1 cellular context compared by ENCODE assay signal in the genomic region with DNA sequence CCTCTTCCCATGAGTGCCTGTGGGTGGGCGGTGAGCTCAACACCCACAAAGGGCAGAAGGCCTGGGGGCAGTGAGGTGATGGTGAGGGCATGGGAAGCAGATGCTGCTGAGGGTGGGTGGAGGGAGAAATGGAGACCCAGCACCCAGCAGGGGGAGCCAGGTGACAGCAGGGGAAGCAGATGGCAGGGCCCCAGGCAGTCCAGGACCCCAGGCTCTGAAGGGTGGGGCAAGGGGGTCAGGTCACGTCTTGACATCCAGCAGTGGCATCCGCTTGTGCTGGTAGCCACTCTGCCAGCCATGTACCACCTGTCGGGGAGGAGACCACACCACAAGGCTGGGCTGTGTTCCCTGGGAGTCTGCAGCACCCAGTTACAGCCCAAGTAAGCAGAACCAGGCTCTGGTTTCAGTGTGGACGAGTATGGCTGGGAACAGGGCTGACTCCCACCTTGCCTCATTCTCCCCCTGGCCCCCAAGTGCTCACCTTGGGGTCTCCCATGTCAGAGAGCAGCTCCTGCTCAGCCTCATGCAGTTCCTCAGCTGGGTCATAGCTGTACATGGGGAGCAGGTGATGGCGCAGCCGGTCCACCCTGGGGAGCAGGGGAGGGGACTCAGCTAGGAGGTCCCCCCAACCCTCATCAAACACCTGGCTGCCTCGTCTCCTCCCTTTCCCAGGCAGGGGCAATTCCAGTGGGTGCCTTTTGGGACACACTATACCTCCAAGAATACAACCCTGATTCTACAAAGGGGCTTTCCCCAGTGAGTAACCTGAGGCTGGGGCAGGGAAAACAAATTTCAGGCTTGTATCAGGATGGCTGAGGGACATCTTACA.
TF ChIP-seq lines count a peak whose summit lies in the region.

No MANE protein-coding gene starts in this region.

TF ChIP-seq in HepG2, 621 proteins besides CTCF, POLR2A, EP300 and RAD21 (continued from another document and continues in another):
- TF ChIP-seq, protein P1, sequence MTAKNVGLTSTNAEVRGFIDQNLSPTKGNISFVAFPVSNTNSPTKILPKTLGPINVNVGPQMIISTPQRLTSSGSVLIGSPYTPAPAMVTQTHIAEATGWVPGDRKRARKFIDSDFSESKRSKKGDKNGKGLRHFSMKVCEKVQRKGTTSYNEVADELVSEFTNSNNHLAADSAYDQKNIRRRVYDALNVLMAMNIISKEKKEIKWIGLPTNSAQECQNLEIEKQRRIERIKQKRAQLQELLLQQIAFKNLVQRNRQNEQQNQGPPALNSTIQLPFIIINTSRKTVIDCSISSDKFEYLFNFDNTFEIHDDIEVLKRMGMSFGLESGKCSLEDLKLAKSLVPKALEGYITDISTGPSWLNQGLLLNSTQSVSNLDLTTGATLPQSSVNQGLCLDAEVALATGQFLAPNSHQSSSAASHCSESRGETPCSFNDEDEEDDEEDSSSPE (CRISPR knock-in tag; IDR thresholded peaks at IDR 0.05) = no peak
- TF ChIP-seq STAG1 (CRISPR knock-in tag; IDR thresholded peaks at IDR 0.05) = peak; percentile 79
- TF ChIP-seq, protein P2, sequence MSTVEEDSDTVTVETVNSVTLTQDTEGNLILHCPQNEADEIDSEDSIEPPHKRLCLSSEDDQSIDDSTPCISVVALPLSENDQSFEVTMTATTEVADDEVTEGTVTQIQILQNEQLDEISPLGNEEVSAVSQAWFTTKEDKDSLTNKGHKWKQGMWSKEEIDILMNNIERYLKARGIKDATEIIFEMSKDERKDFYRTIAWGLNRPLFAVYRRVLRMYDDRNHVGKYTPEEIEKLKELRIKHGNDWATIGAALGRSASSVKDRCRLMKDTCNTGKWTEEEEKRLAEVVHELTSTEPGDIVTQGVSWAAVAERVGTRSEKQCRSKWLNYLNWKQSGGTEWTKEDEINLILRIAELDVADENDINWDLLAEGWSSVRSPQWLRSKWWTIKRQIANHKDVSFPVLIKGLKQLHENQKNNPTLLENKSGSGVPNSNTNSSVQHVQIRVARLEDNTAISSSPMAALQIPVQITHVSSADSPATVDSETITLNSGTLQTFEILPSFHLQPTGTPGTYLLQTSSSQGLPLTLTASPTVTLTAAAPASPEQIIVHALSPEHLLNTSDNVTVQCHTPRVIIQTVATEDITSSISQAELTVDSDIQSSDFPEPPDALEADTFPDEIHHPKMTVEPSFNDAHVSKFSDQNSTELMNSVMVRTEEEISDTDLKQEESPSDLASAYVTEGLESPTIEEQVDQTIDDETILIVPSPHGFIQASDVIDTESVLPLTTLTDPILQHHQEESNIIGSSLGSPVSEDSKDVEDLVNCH (CRISPR knock-in tag; IDR thresholded peaks at IDR 0.05) = no peak
- TF ChIP-seq MTA1 (CRISPR knock-in tag; IDR thresholded peaks at IDR 0.05; ENCODE audit: borderline replicate concordance) = 0 out of 2 replicates have a peak, but pooled peaks have one; percentile 39
- TF ChIP-seq LCORL (IDR thresholded peaks at IDR 0.05) = no peak
- TF ChIP-seq LCORL (CRISPR knock-in tag; IDR thresholded peaks at IDR 0.05) = no peak
- TF ChIP-seq MIER2 (CRISPR knock-in tag; IDR thresholded peaks at IDR 0.05) = 0 out of 2 replicates have a peak, but pooled peaks have one; percentile 37
- peak; percentile 62; the same call in 1 of the 2 replicates for TF ChIP-seq MYC (CRISPR knock-in tag; IDR thresholded peaks at IDR 0.05; ENCODE audit: borderline replicate concordance)
- TF ChIP-seq ZBTB8A (CRISPR knock-in tag; IDR thresholded peaks at IDR 0.05; ENCODE audit: borderline replicate concordance, low read depth) = no peak
- peak; percentile 82 for TF ChIP-seq AKAP8 (CRISPR knock-in tag; IDR thresholded peaks at IDR 0.05)
- TF ChIP-seq, protein P3, sequence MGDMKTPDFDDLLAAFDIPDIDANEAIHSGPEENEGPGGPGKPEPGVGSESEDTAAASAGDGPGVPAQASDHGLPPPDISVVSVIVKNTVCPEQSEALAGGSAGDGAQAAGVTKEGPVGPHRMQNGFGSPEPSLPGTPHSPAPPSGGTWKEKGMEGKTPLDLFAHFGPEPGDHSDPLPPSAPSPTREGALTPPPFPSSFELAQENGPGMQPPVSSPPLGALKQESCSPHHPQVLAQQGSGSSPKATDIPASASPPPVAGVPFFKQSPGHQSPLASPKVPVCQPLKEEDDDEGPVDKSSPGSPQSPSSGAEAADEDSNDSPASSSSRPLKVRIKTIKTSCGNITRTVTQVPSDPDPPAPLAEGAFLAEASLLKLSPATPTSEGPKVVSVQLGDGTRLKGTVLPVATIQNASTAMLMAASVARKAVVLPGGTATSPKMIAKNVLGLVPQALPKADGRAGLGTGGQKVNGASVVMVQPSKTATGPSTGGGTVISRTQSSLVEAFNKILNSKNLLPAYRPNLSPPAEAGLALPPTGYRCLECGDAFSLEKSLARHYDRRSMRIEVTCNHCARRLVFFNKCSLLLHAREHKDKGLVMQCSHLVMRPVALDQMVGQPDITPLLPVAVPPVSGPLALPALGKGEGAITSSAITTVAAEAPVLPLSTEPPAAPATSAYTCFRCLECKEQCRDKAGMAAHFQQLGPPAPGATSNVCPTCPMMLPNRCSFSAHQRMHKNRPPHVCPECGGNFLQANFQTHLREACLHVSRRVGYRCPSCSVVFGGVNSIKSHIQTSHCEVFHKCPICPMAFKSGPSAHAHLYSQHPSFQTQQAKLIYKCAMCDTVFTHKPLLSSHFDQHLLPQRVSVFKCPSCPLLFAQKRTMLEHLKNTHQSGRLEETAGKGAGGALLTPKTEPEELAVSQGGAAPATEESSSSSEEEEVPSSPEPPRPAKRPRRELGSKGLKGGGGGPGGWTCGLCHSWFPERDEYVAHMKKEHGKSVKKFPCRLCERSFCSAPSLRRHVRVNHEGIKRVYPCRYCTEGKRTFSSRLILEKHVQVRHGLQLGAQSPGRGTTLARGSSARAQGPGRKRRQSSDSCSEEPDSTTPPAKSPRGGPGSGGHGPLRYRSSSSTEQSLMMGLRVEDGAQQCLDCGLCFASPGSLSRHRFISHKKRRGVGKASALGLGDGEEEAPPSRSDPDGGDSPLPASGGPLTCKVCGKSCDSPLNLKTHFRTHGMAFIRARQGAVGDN (CRISPR knock-in tag; IDR thresholded peaks at IDR 0.05) = peak; percentile 62
- no peak for TF ChIP-seq FOXA1 (IDR thresholded peaks at IDR 0.05)
- TF ChIP-seq FOXA1 (CRISPR knock-in tag; IDR thresholded peaks at IDR 0.05) = peak; percentile 7; the same call in 1 of the 2 replicates
- TF ChIP-seq, protein P4, sequence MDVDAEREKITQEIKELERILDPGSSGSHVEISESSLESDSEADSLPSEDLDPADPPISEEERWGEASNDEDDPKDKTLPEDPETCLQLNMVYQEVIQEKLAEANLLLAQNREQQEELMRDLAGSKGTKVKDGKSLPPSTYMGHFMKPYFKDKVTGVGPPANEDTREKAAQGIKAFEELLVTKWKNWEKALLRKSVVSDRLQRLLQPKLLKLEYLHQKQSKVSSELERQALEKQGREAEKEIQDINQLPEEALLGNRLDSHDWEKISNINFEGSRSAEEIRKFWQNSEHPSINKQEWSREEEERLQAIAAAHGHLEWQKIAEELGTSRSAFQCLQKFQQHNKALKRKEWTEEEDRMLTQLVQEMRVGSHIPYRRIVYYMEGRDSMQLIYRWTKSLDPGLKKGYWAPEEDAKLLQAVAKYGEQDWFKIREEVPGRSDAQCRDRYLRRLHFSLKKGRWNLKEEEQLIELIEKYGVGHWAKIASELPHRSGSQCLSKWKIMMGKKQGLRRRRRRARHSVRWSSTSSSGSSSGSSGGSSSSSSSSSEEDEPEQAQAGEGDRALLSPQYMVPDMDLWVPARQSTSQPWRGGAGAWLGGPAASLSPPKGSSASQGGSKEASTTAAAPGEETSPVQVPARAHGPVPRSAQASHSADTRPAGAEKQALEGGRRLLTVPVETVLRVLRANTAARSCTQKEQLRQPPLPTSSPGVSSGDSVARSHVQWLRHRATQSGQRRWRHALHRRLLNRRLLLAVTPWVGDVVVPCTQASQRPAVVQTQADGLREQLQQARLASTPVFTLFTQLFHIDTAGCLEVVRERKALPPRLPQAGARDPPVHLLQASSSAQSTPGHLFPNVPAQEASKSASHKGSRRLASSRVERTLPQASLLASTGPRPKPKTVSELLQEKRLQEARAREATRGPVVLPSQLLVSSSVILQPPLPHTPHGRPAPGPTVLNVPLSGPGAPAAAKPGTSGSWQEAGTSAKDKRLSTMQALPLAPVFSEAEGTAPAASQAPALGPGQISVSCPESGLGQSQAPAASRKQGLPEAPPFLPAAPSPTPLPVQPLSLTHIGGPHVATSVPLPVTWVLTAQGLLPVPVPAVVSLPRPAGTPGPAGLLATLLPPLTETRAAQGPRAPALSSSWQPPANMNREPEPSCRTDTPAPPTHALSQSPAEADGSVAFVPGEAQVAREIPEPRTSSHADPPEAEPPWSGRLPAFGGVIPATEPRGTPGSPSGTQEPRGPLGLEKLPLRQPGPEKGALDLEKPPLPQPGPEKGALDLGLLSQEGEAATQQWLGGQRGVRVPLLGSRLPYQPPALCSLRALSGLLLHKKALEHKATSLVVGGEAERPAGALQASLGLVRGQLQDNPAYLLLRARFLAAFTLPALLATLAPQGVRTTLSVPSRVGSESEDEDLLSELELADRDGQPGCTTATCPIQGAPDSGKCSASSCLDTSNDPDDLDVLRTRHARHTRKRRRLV (CRISPR knock-in tag; IDR thresholded peaks at IDR 0.05) = no peak
- no peak for TF ChIP-seq ZNF552 (CRISPR knock-in tag; IDR thresholded peaks at IDR 0.05; ENCODE audit: borderline replicate concordance)
- TF ChIP-seq ZNF253 (CRISPR knock-in tag; IDR thresholded peaks at IDR 0.05; ENCODE audit: borderline replicate concordance) = no peak
- TF ChIP-seq NCOA1 (CRISPR knock-in tag; IDR thresholded peaks at IDR 0.05) = no peak
- peak; percentile 66; the same call in 1 of the 2 replicates for TF ChIP-seq NRL (CRISPR knock-in tag; IDR thresholded peaks at IDR 0.05; ENCODE audit: borderline replicate concordance)
- no peak for TF ChIP-seq SMYD3 (CRISPR knock-in tag; IDR thresholded peaks at IDR 0.05)
- TF ChIP-seq HOXA3 (CRISPR knock-in tag; IDR thresholded peaks at IDR 0.05) = peak; percentile 43; the same call in 1 of the 2 replicates
- no peak for TF ChIP-seq SP1 (IDR thresholded peaks at IDR 0.05)
- TF ChIP-seq SP1 (CRISPR knock-in tag; IDR thresholded peaks at IDR 0.05) = 0 out of 2 replicates have a peak, but pooled peaks have one; percentile 10
- TF ChIP-seq, protein P5, sequence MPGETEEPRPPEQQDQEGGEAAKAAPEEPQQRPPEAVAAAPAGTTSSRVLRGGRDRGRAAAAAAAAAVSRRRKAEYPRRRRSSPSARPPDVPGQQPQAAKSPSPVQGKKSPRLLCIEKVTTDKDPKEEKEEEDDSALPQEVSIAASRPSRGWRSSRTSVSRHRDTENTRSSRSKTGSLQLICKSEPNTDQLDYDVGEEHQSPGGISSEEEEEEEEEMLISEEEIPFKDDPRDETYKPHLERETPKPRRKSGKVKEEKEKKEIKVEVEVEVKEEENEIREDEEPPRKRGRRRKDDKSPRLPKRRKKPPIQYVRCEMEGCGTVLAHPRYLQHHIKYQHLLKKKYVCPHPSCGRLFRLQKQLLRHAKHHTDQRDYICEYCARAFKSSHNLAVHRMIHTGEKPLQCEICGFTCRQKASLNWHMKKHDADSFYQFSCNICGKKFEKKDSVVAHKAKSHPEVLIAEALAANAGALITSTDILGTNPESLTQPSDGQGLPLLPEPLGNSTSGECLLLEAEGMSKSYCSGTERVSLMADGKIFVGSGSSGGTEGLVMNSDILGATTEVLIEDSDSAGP (CRISPR knock-in tag; IDR thresholded peaks at IDR 0.05; ENCODE audit: borderline replicate concordance) = peak; percentile 57; the same call in 1 of the 2 replicates
- 0 out of 2 replicates have a peak, but pooled peaks have one; percentile 31 for TF ChIP-seq ZBTB38 (CRISPR knock-in tag; IDR thresholded peaks at IDR 0.05)
- peak; percentile 39; the same call in 1 of the 2 replicates for TF ChIP-seq GABPB1 (CRISPR knock-in tag; IDR thresholded peaks at IDR 0.05)
- no peak for TF ChIP-seq NFKB2 (CRISPR knock-in tag; IDR thresholded peaks at IDR 0.05; ENCODE audit: borderline replicate concordance)
- TF ChIP-seq HMG20B (CRISPR knock-in tag; conservative IDR thresholded peaks at IDR 0.05) = 0 out of 2 replicates have a peak, but pooled peaks have one; percentile 39
- peak; percentile 72 for TF ChIP-seq KDM2A (CRISPR knock-in tag; IDR thresholded peaks at IDR 0.05; ENCODE audit: borderline replicate concordance, low read depth)
- TF ChIP-seq REPIN1 (CRISPR knock-in tag; IDR thresholded peaks at IDR 0.05; ENCODE audit: borderline replicate concordance, low read depth) = 0 out of 2 replicates have a peak, but pooled peaks have one; percentile 47
- no peak for TF ChIP-seq TAF15 (IDR thresholded peaks at IDR 0.05; ENCODE audit: low read depth, low read length, poor library complexity, severe bottlenecking)
- TF ChIP-seq SMC3 (IDR thresholded peaks at IDR 0.05; ENCODE audit: low read length) = peak; percentile 16; the same call in 1 of the 2 replicates
- no peak for TF ChIP-seq ZNF543 (CRISPR knock-in tag; IDR thresholded peaks at IDR 0.05)
- TF ChIP-seq, protein P6, sequence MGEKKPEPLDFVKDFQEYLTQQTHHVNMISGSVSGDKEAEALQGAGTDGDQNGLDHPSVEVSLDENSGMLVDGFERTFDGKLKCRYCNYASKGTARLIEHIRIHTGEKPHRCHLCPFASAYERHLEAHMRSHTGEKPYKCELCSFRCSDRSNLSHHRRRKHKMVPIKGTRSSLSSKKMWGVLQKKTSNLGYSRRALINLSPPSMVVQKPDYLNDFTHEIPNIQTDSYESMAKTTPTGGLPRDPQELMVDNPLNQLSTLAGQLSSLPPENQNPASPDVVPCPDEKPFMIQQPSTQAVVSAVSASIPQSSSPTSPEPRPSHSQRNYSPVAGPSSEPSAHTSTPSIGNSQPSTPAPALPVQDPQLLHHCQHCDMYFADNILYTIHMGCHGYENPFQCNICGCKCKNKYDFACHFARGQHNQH (CRISPR knock-in tag; IDR thresholded peaks at IDR 0.05) = 0 out of 2 replicates have a peak, but pooled peaks have one; percentile 42
- TF ChIP-seq, protein P7, sequence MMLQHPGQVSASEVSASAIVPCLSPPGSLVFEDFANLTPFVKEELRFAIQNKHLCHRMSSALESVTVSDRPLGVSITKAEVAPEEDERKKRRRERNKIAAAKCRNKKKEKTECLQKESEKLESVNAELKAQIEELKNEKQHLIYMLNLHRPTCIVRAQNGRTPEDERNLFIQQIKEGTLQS (CRISPR knock-in tag; IDR thresholded peaks at IDR 0.05) = peak; percentile 41; the same call in 1 of the 2 replicates
- TF ChIP-seq MIER3 (CRISPR knock-in tag; IDR thresholded peaks at IDR 0.05; ENCODE audit: borderline replicate concordance) = no peak
- peak; percentile 86 for TF ChIP-seq XRCC5 (optimal IDR thresholded peaks at IDR 0.05; ENCODE audit: low read length)
- TF ChIP-seq, protein P8, sequence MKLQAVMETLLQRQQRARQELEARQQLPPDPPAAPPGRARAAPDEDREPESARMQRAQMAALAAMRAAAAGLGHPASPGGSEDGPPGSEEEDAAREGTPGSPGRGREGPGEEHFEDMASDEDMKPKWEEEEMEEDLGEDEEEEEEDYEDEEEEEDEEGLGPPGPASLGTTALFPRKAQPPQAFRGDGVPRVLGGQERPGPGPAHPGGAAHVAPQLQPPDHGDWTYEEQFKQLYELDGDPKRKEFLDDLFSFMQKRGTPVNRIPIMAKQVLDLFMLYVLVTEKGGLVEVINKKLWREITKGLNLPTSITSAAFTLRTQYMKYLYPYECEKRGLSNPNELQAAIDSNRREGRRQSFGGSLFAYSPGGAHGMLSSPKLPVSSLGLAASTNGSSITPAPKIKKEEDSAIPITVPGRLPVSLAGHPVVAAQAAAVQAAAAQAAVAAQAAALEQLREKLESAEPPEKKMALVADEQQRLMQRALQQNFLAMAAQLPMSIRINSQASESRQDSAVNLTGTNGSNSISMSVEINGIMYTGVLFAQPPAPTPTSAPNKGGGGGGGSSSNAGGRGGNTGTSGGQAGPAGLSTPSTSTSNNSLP (IDR thresholded peaks at IDR 0.05; ENCODE audit: low read depth, low read length) = no peak
